17 cellular contexts compared by ENCODE assay signal in genomic region chr5:83009408-83009807, GRCh38.
"Had no signal": no experiment of that assay in that cellular context is flagged by ENCODE, and none has a peak within 500 bp of the region (broad histone marks: within the 10 kb centered on the region; RNA-seq: fewer than 3 reads in every experiment).

No MANE protein-coding gene starts in this region.

- H3K27ac ChIP-seq: RWPE1 had no signal

- ATAC-seq: T-cell had no signal

- DNase-seq: KBM-7, NCI-H1092, NCI-H1105 treated with DMSO at 0.1 percent for 48 hours, NCI-H1417 treated with DMSO at 0.1 percent for 48 hours, NCI-H146, NCI-H187 treated with DMSO at 0.1 percent for 48 hours, NCI-H2029 treated with DMSO at 0.1 percent for 48 hours, NCI-H226, NCI-H446, NCI-H510A, NCI-H524 treated with DMSO at 0.1 percent for 48 hours, NCI-H69, NCI-H774, SHP77, SW 1271, T-cell had no signal
